Comparison of ENCODE assay signal across 1 cellular context in genomic region chr1:24364975-24365678, GRCh38.
TF ChIP-seq lines count a peak whose summit lies in the region.

No MANE protein-coding gene starts in this region.

TF ChIP-seq in GM12878, 131 proteins besides CTCF, POLR2A, EP300 and RAD21:
- no peak for TF ChIP-seq WRNIP1 (IDR thresholded peaks at IDR 0.05; ENCODE audit: borderline replicate concordance, low read depth, low read length)
- TF ChIP-seq MTA3 (IDR thresholded peaks at IDR 0.05; ENCODE audit: borderline replicate concordance, low read length), result peak; percentile 28; the same call in 1 of the 2 replicates
- peak; percentile 61; the same call in 1 of the 2 replicates for TF ChIP-seq NFIC (IDR thresholded peaks at IDR 0.05; ENCODE audit: low read depth, low read length)
- peak; percentile 91 for TF ChIP-seq CREB1 (IDR thresholded peaks at IDR 0.05; ENCODE audit: low read depth)
- peak; percentile 48; the same call in 1 of the 2 replicates for TF ChIP-seq RUNX3 (IDR thresholded peaks at IDR 0.05; ENCODE audit: low read length)
- TF ChIP-seq ZNF687 (IDR thresholded peaks at IDR 0.05), result no peak
- TF ChIP-seq TCF7 (IDR thresholded peaks at IDR 0.05; ENCODE audit: borderline replicate concordance), result no peak
- TF ChIP-seq JUNB (IDR thresholded peaks at IDR 0.05), result peak; percentile 80
- peak; percentile 72; the same call in 1 of the 2 replicates for TF ChIP-seq CREM (IDR thresholded peaks at IDR 0.05; ENCODE audit: low read depth)
- TF ChIP-seq, protein P1, sequence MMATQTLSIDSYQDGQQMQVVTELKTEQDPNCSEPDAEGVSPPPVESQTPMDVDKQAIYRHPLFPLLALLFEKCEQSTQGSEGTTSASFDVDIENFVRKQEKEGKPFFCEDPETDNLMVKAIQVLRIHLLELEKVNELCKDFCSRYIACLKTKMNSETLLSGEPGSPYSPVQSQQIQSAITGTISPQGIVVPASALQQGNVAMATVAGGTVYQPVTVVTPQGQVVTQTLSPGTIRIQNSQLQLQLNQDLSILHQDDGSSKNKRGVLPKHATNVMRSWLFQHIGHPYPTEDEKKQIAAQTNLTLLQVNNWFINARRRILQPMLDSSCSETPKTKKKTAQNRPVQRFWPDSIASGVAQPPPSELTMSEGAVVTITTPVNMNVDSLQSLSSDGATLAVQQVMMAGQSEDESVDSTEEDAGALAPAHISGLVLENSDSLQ (IDR thresholded peaks at IDR 0.05), result 0 out of 2 replicates have a peak, but pooled peaks have one; percentile 17
- 0 out of 2 replicates have a peak, but pooled peaks have one; percentile 22 for TF ChIP-seq IRF4 (IDR thresholded peaks at IDR 0.05; ENCODE audit: low read depth, low read length)
- TF ChIP-seq MEF2A (IDR thresholded peaks at IDR 0.05; ENCODE audit: insufficient read depth, low read depth, low read length), result peak; percentile 68; the same call in 1 of the 2 replicates
- TF ChIP-seq EED (IDR thresholded peaks at IDR 0.05; ENCODE audit: low read depth), result peak; percentile 87
- TF ChIP-seq, protein P2, sequence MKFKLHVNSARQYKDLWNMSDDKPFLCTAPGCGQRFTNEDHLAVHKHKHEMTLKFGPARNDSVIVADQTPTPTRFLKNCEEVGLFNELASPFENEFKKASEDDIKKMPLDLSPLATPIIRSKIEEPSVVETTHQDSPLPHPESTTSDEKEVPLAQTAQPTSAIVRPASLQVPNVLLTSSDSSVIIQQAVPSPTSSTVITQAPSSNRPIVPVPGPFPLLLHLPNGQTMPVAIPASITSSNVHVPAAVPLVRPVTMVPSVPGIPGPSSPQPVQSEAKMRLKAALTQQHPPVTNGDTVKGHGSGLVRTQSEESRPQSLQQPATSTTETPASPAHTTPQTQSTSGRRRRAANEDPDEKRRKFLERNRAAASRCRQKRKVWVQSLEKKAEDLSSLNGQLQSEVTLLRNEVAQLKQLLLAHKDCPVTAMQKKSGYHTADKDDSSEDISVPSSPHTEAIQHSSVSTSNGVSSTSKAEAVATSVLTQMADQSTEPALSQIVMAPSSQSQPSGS (IDR thresholded peaks at IDR 0.05; ENCODE audit: low read length), result peak; percentile 63; the same call in 1 of the 2 replicates
- peak; percentile 21 to 29; a peak in 2 of 4 replicates for TF ChIP-seq IKZF2 (IDR thresholded peaks at IDR 0.05)
- peak; percentile 47 for TF ChIP-seq BCL3 (IDR thresholded peaks at IDR 0.05; ENCODE audit: borderline replicate concordance, insufficient read depth, low read depth, low read length, poor library complexity, severe bottlenecking)
TF ChIP-seq in GM12878: peak in this region for 13.
